Comparison of ENCODE assay signal across 2 cellular contexts in genomic region chr1:87786861-87787548, GRCh38.
TF ChIP-seq lines count a peak whose summit lies in the region.

No MANE protein-coding gene starts in this region.

TF ChIP-seq in HepG2, 621 proteins besides CTCF, POLR2A, EP300 and RAD21 (continued from another document and continues in another):
- TF ChIP-seq KIAA2018 (CRISPR knock-in tag; IDR thresholded peaks at IDR 0.05; ENCODE audit: borderline replicate concordance) (no peak), DRAP1 (CRISPR knock-in tag; IDR thresholded peaks at IDR 0.05) (no peak), FOXA1 (IDR thresholded peaks at IDR 0.05) (no peak), FOXA1 (CRISPR knock-in tag; IDR thresholded peaks at IDR 0.05) (peak; percentile 86), SP140L (CRISPR knock-in tag; IDR thresholded peaks at IDR 0.05; ENCODE audit: borderline replicate concordance) (no peak), ZNF547 (CRISPR knock-in tag; IDR thresholded peaks at IDR 0.05) (no peak), SRSF4 (IDR thresholded peaks at IDR 0.05; ENCODE audit: low read depth, low read length, poor library complexity, severe bottlenecking) (no peak), KLF6 (CRISPR knock-in tag; IDR thresholded peaks at IDR 0.05) (no peak), ZFP91 (CRISPR knock-in tag; IDR thresholded peaks at IDR 0.05; ENCODE audit: borderline replicate concordance) (no peak), ZNF772 (CRISPR knock-in tag; IDR thresholded peaks at IDR 0.05) (no peak), BCL6 (CRISPR knock-in tag; IDR thresholded peaks at IDR 0.05) (peak; percentile 45; the same call in 1 of the 2 replicates), ZGPAT (CRISPR knock-in tag; IDR thresholded peaks at IDR 0.05) (0 out of 2 replicates have a peak, but pooled peaks have one; percentile 32), FOXA3 (CRISPR knock-in tag; IDR thresholded peaks at IDR 0.05) (peak; percentile 75)

TF ChIP-seq in K562, 482 proteins besides CTCF, POLR2A, EP300 and RAD21 (continued from another document and continues in another):
- no peak for TF ChIP-seq ZNF592 (IDR thresholded peaks at IDR 0.05)
- no peak for TF ChIP-seq ARID4B (CRISPR knock-in tag; IDR thresholded peaks at IDR 0.05)
- no peak for TF ChIP-seq TEAD2 (tag; IDR thresholded peaks at IDR 0.05)
- TF ChIP-seq XRCC4 (IDR thresholded peaks at IDR 0.05; ENCODE audit: extremely low read depth, insufficient read depth, insufficient read length): no peak
- no peak for TF ChIP-seq U2AF2 (optimal IDR thresholded peaks at IDR 0.05; ENCODE audit: low read depth, low read length)
- TF ChIP-seq ZNF253 (CRISPR knock-in tag; conservative IDR thresholded peaks at IDR 0.05): no peak
- TF ChIP-seq NR2F6 (CRISPR knock-in tag; IDR thresholded peaks at IDR 0.05): no peak
- TF ChIP-seq ZNF780A (CRISPR knock-in tag; IDR thresholded peaks at IDR 0.05): no peak
- no peak for TF ChIP-seq BHLHE40 (IDR thresholded peaks at IDR 0.05; ENCODE audit: low read length)
- no peak for TF ChIP-seq WHSC1 (IDR thresholded peaks at IDR 0.05; ENCODE audit: low read length)
- no peak for TF ChIP-seq DACH1 (IDR thresholded peaks at IDR 0.05; ENCODE audit: partially characterized antibody)
- no peak for TF ChIP-seq CBX1 (IDR thresholded peaks at IDR 0.05; ENCODE audit: low read depth)
- TF ChIP-seq ZNF239 (CRISPR knock-in tag; IDR thresholded peaks at IDR 0.05): no peak
- no peak for TF ChIP-seq NELFE (IDR thresholded peaks at IDR 0.05; ENCODE audit: insufficient read depth, insufficient read length)
- TF ChIP-seq NCOA6 (IDR thresholded peaks at IDR 0.05): no peak
- no peak for TF ChIP-seq ZNF384 (IDR thresholded peaks at IDR 0.05; ENCODE audit: low read depth, low read length)
- no peak for TF ChIP-seq ZNF324 (CRISPR knock-in tag; IDR thresholded peaks at IDR 0.05)
- no peak for TF ChIP-seq NKRF (IDR thresholded peaks at IDR 0.05; ENCODE audit: borderline replicate concordance)
- no peak for TF ChIP-seq ZFP91 (CRISPR knock-in tag; IDR thresholded peaks at IDR 0.05)
- TF ChIP-seq SRSF1 (IDR thresholded peaks at IDR 0.05; ENCODE audit: low read depth, low read length): no peak
- no peak for TF ChIP-seq UBTF (IDR thresholded peaks at IDR 0.05; ENCODE audit: borderline replicate concordance in 1 of 2, low read depth in 2 of 2, low read length in 2 of 2)
- no peak for TF ChIP-seq FOXP1 (CRISPR knock-in tag; IDR thresholded peaks at IDR 0.05)
- no peak for TF ChIP-seq ZBTB17 (CRISPR knock-in tag; IDR thresholded peaks at IDR 0.05)
- peak in 1 of 2 experiments; percentile 50; a peak in 2 of 4 replicates for TF ChIP-seq TRIM24 (IDR thresholded peaks at IDR 0.05)
- TF ChIP-seq MBD2 (IDR thresholded peaks at IDR 0.05; ENCODE audit: borderline replicate concordance, low read depth): no peak
- no peak for TF ChIP-seq ZNF224 (CRISPR knock-in tag; IDR thresholded peaks at IDR 0.05)
- TF ChIP-seq SMAD1 (IDR thresholded peaks at IDR 0.05; ENCODE audit: low read depth, low read length, partially characterized antibody): no peak
- TF ChIP-seq ARID1B (IDR thresholded peaks at IDR 0.05): peak; percentile 74
- TF ChIP-seq GTF2A2 (tag; IDR thresholded peaks at IDR 0.05): no peak
- TF ChIP-seq BCOR (IDR thresholded peaks at IDR 0.05): no peak
- TF ChIP-seq RNF2 (IDR thresholded peaks at IDR 0.05): no peak
- no peak for TF ChIP-seq ZNF134 (CRISPR knock-in tag; conservative IDR thresholded peaks at IDR 0.05)
- no peak for TF ChIP-seq NUFIP1 (IDR thresholded peaks at IDR 0.05; ENCODE audit: partially characterized antibody)
- peak; percentile 75 for TF ChIP-seq TAL1 (IDR thresholded peaks at IDR 0.05)
- no peak for TF ChIP-seq KLF6 (CRISPR knock-in tag; IDR thresholded peaks at IDR 0.05; ENCODE audit: borderline replicate concordance)
- peak; percentile 85 for TF ChIP-seq CBFA2T2 (conservative IDR thresholded peaks at IDR 0.05)
- TF ChIP-seq MAZ (CRISPR knock-in tag; conservative IDR thresholded peaks at IDR 0.05 in 1 of 2, IDR thresholded peaks at IDR 0.05 in 1 of 2): no peak
- TF ChIP-seq SNRNP70 (optimal IDR thresholded peaks at IDR 0.05; ENCODE audit: low read depth, low read length): no peak
- no peak for TF ChIP-seq ETV5 (CRISPR knock-in tag; IDR thresholded peaks at IDR 0.05; ENCODE audit: low read depth)
- TF ChIP-seq CREM (IDR thresholded peaks at IDR 0.05; ENCODE audit: low read depth): no peak
- peak; percentile 47; the same call in 1 of the 2 replicates for TF ChIP-seq DMBX1 (CRISPR knock-in tag; IDR thresholded peaks at IDR 0.05; ENCODE audit: borderline replicate concordance)
- TF ChIP-seq ZNF175 (CRISPR knock-in tag; IDR thresholded peaks at IDR 0.05; ENCODE audit: low read depth): no peak
- no peak for TF ChIP-seq SETDB1 (IDR thresholded peaks at IDR 0.05; ENCODE audit: low read length)
- TF ChIP-seq STAT5A (IDR thresholded peaks at IDR 0.05; ENCODE audit: borderline replicate concordance, low read length): peak; percentile 52; the same call in 1 of the 2 replicates
- no peak for TF ChIP-seq LCOR (CRISPR knock-in tag; IDR thresholded peaks at IDR 0.05)
- TF ChIP-seq ZNF436 (CRISPR knock-in tag; IDR thresholded peaks at IDR 0.05): no peak
- TF ChIP-seq MTF1 (CRISPR knock-in tag; IDR thresholded peaks at IDR 0.05; ENCODE audit: borderline replicate concordance): no peak
- no peak for TF ChIP-seq ZBTB34 (CRISPR knock-in tag; IDR thresholded peaks at IDR 0.05)
